In genomic region chr5:33299621-33300208, GRCh38 we compare ENCODE assay signal across 9 cellular contexts.
DNase-seq lines count a peak whose midpoint lies in the region; ATAC-seq and TF ChIP-seq lines count a peak whose summit lies in the region.
"Had no signal": no experiment of that assay in that cellular context is flagged by ENCODE, and none has a peak within 500 bp of the region (broad histone marks: within the 10 kb centered on the region; RNA-seq: fewer than 3 reads in every experiment).

No MANE protein-coding gene starts in this region.

- ATAC-seq in GM19043 (IDR thresholded peaks at IDR 0.05; ENCODE audit: low read depth, unreplicated experiment) (peak; percentile 31), HG03354 (IDR thresholded peaks at IDR 0.05; ENCODE audit: poor library complexity, severe bottlenecking, unreplicated experiment) (peak; percentile 48), HG03442 (IDR thresholded peaks at IDR 0.05; ENCODE audit: unreplicated experiment) (no peak)

- H3K4me3 ChIP-seq in fibroblast of villous mesenchyme (ENCODE audit: low read depth, low read length) (no peak overlapping the region), rectal smooth muscle tissue (ENCODE audit: low read length) (no peak overlapping the region)
- H3K4me3 ChIP-seq: SK-N-MC had no signal

- no peak overlapping the region for H3K9ac ChIP-seq in rectal smooth muscle tissue (ENCODE audit: low read length)

- H3K36me3 ChIP-seq in rectal smooth muscle tissue (ENCODE audit: control insufficient read depth, insufficient read depth, low read length), result no peaks in the 10 kb centered on the region

- TF ChIP-seq CTCF in fibroblast of villous mesenchyme (IDR thresholded peaks at IDR 0.05; ENCODE audit: insufficient read depth, low read depth, low read length), result peak; percentile 46

- peak overlapping the region; percentile 74 for H3K27ac ChIP-seq in rectal smooth muscle tissue (ENCODE audit: low read depth, low read length)
- H3K27ac ChIP-seq: SK-N-MC had no signal

- H3K27me3 ChIP-seq in rectal smooth muscle tissue (ENCODE audit: control insufficient read depth, insufficient read depth, low read length), result no peaks in the 10 kb centered on the region

- in situ Hi-C loops in SK-MEL-5 (cut with HindIII; ENCODE audit: low pct_unique_long_range_greater_than_20kb, low sequenced_read_pairs), result no loop called here

- H3K4me1 ChIP-seq in rectal smooth muscle tissue (ENCODE audit: control insufficient read depth, insufficient read depth, low read length), result peaks cover 12% of the 10 kb centered on the region

- DNase-seq in CD1c-positive myeloid dendritic cell (ENCODE audit: extremely low spot score) (peak; percentile 85), SK-MEL-5 (ENCODE audit: low read depth, low spot score) (peak; percentile 91), fibroblast of villous mesenchyme (ENCODE audit: low read depth) (peak; percentile 53)
- DNase-seq in activated CD4-positive, CD25-positive, alpha-beta regulatory T cell (lab: John Stamatoyannopoulos, UW), result no peak

Comparison
In these comparisons a context has a peak if more than half of its experiments do, and no peak if none do; other contexts are left out.
1. DNase-seq: peak in CD1c-positive myeloid dendritic cell (single experiment), SK-MEL-5 (single experiment) and fibroblast of villous mesenchyme (single experiment); none in activated CD4-positive, CD25-positive, alpha-beta regulatory T cell (0 of 4).